Comparison of ENCODE assay signal across 9 cellular contexts in the genomic region with DNA sequence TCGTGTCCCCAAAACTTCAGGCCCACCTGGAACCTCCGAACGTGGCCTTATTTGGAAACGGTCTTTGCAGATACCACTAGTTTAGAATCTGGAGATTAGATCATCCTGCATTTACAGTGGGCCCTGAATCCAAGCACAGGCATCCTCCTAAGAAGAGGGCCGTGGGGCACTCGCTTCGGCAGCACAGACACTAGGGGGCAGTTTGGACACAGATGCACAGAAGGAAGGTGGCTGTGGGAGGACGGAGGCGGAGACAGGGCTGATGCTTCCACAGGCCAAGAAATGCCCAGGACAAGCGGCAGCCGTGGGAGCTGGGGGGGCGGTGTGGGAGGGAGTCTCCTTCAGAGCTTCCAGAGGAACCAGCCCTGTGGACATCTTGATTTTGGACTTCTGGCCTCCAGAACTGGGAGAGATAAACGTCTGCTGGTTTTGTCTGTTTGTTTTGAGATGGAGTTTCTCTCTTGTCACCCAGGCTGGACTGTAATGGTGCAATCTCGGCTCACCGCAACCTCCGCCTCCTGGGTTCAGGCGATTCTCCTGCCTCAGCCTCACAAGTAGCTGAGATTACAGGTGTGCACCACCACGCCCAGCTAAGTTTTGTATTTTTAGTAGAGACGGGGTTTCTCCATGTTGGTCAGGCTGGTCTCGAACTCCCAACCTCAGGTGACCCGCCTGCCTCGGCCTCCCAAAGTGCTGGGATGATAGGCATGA. TPM values are rescaled to one million over a fixed set of nuclear protein-coding genes. Genes with fewer than 3 reads are reported as not detected.
DNase-seq lines count a peak whose midpoint lies in the region; ATAC-seq and TF ChIP-seq lines count a peak whose summit lies in the region.
"Not testable (repeated sequence)": the region's sequence is repeated elsewhere in the genome, so short reads cannot be mapped to it uniquely, and the experiment has no call there.
"Had no signal": no experiment of that assay in that cellular context is flagged by ENCODE, and none has a peak within 500 bp of the region (broad histone marks: within the 10 kb centered on the region; RNA-seq: fewer than 3 reads in every experiment).

No MANE protein-coding gene starts in this region.

- H3K14ac ChIP-seq in IMR-90 (replicated peaks; ENCODE audit: low read depth, low read length) = not testable (repeated sequence)

- H3K9ac ChIP-seq in IMR-90 (ENCODE audit: low read depth, low read length) = not testable (repeated sequence)

- intact Hi-C loops in IMR-90 (cut with micrococcal nuclease) = not testable (repeated sequence)

- peak; percentile 37 for TF ChIP-seq RAD21 in IMR-90 (IDR thresholded peaks at IDR 0.05; ENCODE audit: low read length)

- not testable (repeated sequence) for H3K18ac ChIP-seq in IMR-90 (ENCODE audit: low read depth, low read length)

- not testable (repeated sequence) for H2BK15ac ChIP-seq in IMR-90 (ENCODE audit: low read depth, low read length)

- not testable (repeated sequence) for H2AK5ac ChIP-seq in IMR-90 (ENCODE audit: low read depth, low read length)

- peak overlapping the region; percentile 22; the same call in 1 of the 2 replicates for H3K27ac ChIP-seq in 22Rv1
- not testable (repeated sequence) for H3K27ac ChIP-seq in IMR-90 (ENCODE audit: insufficient read depth, low read length)
- peak overlapping the region; percentile 20; the same call in 1 of the 2 replicates for H3K27ac ChIP-seq in VCaP

- not testable (repeated sequence) for H3K9me3 ChIP-seq in IMR-90 (ENCODE audit: control insufficient read depth, insufficient read depth, low read length)

- in situ Hi-C loops in G401 (cut with HindIII; ENCODE audit: low sequenced_read_pairs); IMR-90 (cut with MboI; ENCODE audit: low sequenced_read_pairs): not testable (repeated sequence)

- peak overlapping the region; percentile 7 for H2AK9ac ChIP-seq in IMR-90 (replicated peaks; ENCODE audit: low read depth, low read length, poor library complexity)

- H3K23ac ChIP-seq in IMR-90 (ENCODE audit: low read depth, low read length) = not testable (repeated sequence)

- H4K20me1 ChIP-seq in IMR-90 (ENCODE audit: insufficient read depth, low read length) = not testable (repeated sequence)

- H3K4me1 ChIP-seq in IMR-90 (ENCODE audit: control insufficient read depth, insufficient read depth, low read length) = not testable (repeated sequence)

- not testable (repeated sequence) for H2BK120ac ChIP-seq in IMR-90 (ENCODE audit: low read depth, low read length)

- TF ChIP-seq POLR2A in IMR-90 (IDR thresholded peaks at IDR 0.05; ENCODE audit: low read depth, low read length) = not testable (repeated sequence)

- peak; percentile 91 for DNase-seq in G401 (ENCODE audit: low spot score)
- peak; percentile 63 for DNase-seq in IMR-90
- DNase-seq in NCI-H82 treated with DMSO at 0.1 percent for 48 hours (lab: John Stamatoyannopoulos, UW; ENCODE audit: unreplicated experiment) = peak; percentile 53
- DNase-seq in choroid plexus epithelial cell (ENCODE audit: low read depth) = peak; percentile 78
- DNase-seq in iPS-NIHi11 (ENCODE audit: low spot score) = peak; percentile 55
- peak; percentile 65 for DNase-seq in pons (ENCODE audit: low spot score)

- POLR2A ChIA-PET in IMR-90 (lab: Charles Lee; ENCODE audit: unreplicated experiment) = interaction anchor here (0.5 kb wide), 1 partner anchor 33 kb away, joined by 3 read pairs; no protein-coding TSS in a partner anchor

- not testable (repeated sequence) for H3K56ac ChIP-seq in IMR-90 (ENCODE audit: extremely low read depth, insufficient read depth, low read length)

- H4K91ac ChIP-seq in IMR-90 (ENCODE audit: insufficient read depth, low read depth, low read length) = not testable (repeated sequence)

- WGBS in IMR-90 (ENCODE audit: extremely low coverage in 2 of 2, insufficient read length in 1 of 2), 2 experiments = 61% methylated on average over 9 of the region's 22 CpGs; no CpG with 5 or more reads in 1 of the 2 experiments

- CTCF ChIA-PET in IMR-90 (lab: Yijun Ruan, JAX) = interaction anchor here (0.6 to 1.7 kb wide), 3 partner anchors 16 to 238 kb away, joined by 3 to 7 read pairs (median 3); no protein-coding TSS in a partner anchor

- not testable (repeated sequence) for H3K9me1 ChIP-seq in IMR-90 (ENCODE audit: insufficient read depth, low read length)

- not testable (repeated sequence) for H4K8ac ChIP-seq in IMR-90 (ENCODE audit: low read depth in 2 of 2, low read length in 2 of 2)

- not testable (repeated sequence) for H3K27me3 ChIP-seq in IMR-90 (ENCODE audit: control insufficient read depth, insufficient read depth, low read length)

- peak; percentile 87 for TF ChIP-seq CTCF in 22Rv1 (IDR thresholded peaks at IDR 0.05)
- peak; percentile 67 for TF ChIP-seq CTCF in IMR-90 (conservative IDR thresholded peaks at IDR 0.05; ENCODE audit: low read depth, low read length)
- TF ChIP-seq CTCF in VCaP (conservative IDR thresholded peaks at IDR 0.05) = peak; percentile 89
- peak; percentile 80 for TF ChIP-seq CTCF in choroid plexus epithelial cell (conservative IDR thresholded peaks at IDR 0.05; ENCODE audit: low read depth, low read length)

- not testable (repeated sequence) for H3K4me2 ChIP-seq in IMR-90 (ENCODE audit: low read depth, low read length)

- not testable (repeated sequence) for BruUV-seq in IMR-90 (replicated peaks; lab: Mats Ljungman, UMichigan)

- H3K4ac ChIP-seq in IMR-90 (ENCODE audit: low read depth, low read length) = not testable (repeated sequence)

- not testable (repeated sequence) for H3K36me3 ChIP-seq in IMR-90 (ENCODE audit: control insufficient read depth, insufficient read depth, low read length)

- peak overlapping the region; percentile 81 for H2AFZ ChIP-seq in IMR-90 (replicated peaks; ENCODE audit: low read length, poor library complexity)

- H4K5ac ChIP-seq in IMR-90 (ENCODE audit: low read depth, low read length) = not testable (repeated sequence)

- peak; percentile 94 for ATAC-seq in IMR-90 (ENCODE audit: low read depth)

- not testable (repeated sequence) for H2BK5ac ChIP-seq in IMR-90 (ENCODE audit: low read depth, low read length, poor library complexity, severe bottlenecking)

- not testable (repeated sequence) for H2BK20ac ChIP-seq in IMR-90 (ENCODE audit: low read depth, low read length)

- not testable (repeated sequence) for H3K4me3 ChIP-seq in IMR-90 (ENCODE audit: insufficient read depth, low read depth, low read length); choroid plexus epithelial cell (ENCODE audit: low read depth, low read length)

- dilution Hi-C loops in IMR-90 (cut with HindIII; ENCODE audit: low sequenced_read_pairs, unreplicated experiment) = not testable (repeated sequence)

- H3K79me1 ChIP-seq in IMR-90 (ENCODE audit: low read depth in 1 of 2, low read length in 2 of 2) = not testable (repeated sequence)

TF ChIP-seq in IMR-90, 13 proteins besides CTCF, POLR2A, EP300 and RAD21:
- peak; percentile 52 for TF ChIP-seq MAZ (IDR thresholded peaks at IDR 0.05; ENCODE audit: borderline replicate concordance, low read depth, low read length)
- peak; percentile 10; the same call in 1 of the 2 replicates for TF ChIP-seq SMC3 (IDR thresholded peaks at IDR 0.05; ENCODE audit: low read depth, low read length)

RNA-seq across cellular contexts. Expression of a gene that starts 2.9 kb away (rescaled TPM):
- total RNA-seq in G401 (2014; rRNA removed; shearing (Covaris generic)) = not detected in 2 replicates
- not detected in 2 replicates for total RNA-seq in IMR-90 (2012; rRNA removed)
- polyA plus RNA-seq in IMR-90 (2012; rRNA removed) = not detected in 2 replicates
- polyA plus RNA-seq in IMR-90 (2012; cell fraction: cytosol; rRNA removed) = not detected in 2 replicates
- not detected in 2 replicates for polyA plus RNA-seq in IMR-90 (2012; cell fraction: nucleus; rRNA removed; ENCODE audit: low replicate concordance)
- total RNA-seq: cardiac septum had no signal

RNA-seq across cellular contexts. Expression of a gene that starts 3.3 kb away (rescaled TPM):
- not detected in 2 replicates for total RNA-seq in G401 (2014; rRNA removed; shearing (Covaris generic))
- not detected in 2 replicates for total RNA-seq in IMR-90 (2012; rRNA removed)
- polyA plus RNA-seq in IMR-90 (2012; rRNA removed) = not detected in 2 replicates
- polyA plus RNA-seq in IMR-90 (2012; cell fraction: cytosol; rRNA removed) = not detected in 2 replicates
- polyA plus RNA-seq in IMR-90 (2012; cell fraction: nucleus; rRNA removed; ENCODE audit: low replicate concordance) = not detected in 2 replicates
- total RNA-seq: cardiac septum had no signal

RNA-seq across cellular contexts. Expression of a gene that starts 12.7 kb away (rescaled TPM):
- total RNA-seq in G401 (2014; rRNA removed; shearing (Covaris generic)) = not detected in 2 replicates
- total RNA-seq in IMR-90 (2012; rRNA removed) = not detected in 2 replicates
- polyA plus RNA-seq in IMR-90 (2012; rRNA removed) = not detected in 2 replicates
- not detected in 2 replicates for polyA plus RNA-seq in IMR-90 (2012; cell fraction: cytosol; rRNA removed)
- polyA plus RNA-seq in IMR-90 (2012; cell fraction: nucleus; rRNA removed; ENCODE audit: low replicate concordance) = not detected in 2 replicates

RNA-seq across cellular contexts. Expression of a gene that starts 18.2 kb away (rescaled TPM):
- total RNA-seq in G401 (2014; rRNA removed; shearing (Covaris generic)) = not detected in 2 replicates
- total RNA-seq in IMR-90 (2012; rRNA removed) = not detected in 2 replicates
- not detected in 2 replicates for polyA plus RNA-seq in IMR-90 (2012; rRNA removed)
- polyA plus RNA-seq in IMR-90 (2012; cell fraction: cytosol; rRNA removed) = 0.03 TPM in 1 of 2 replicates, not detected in the other
- not detected in 2 replicates for polyA plus RNA-seq in IMR-90 (2012; cell fraction: nucleus; rRNA removed; ENCODE audit: low replicate concordance)

RNA-seq across cellular contexts. Expression of a gene that starts 30.2 kb away (rescaled TPM):
- total RNA-seq in G401 (2014; rRNA removed; shearing (Covaris generic)) = 60.8 and 107 TPM in 2 replicates
- total RNA-seq in IMR-90 (2012; rRNA removed) = 37.2 and 39.1 TPM in 2 replicates
- 72.6 and 77.8 TPM in 2 replicates for polyA plus RNA-seq in IMR-90 (2012; rRNA removed)
- 34.8 and 74.5 TPM in 2 replicates for polyA plus RNA-seq in IMR-90 (2012; cell fraction: cytosol; rRNA removed)
- polyA plus RNA-seq in IMR-90 (2012; cell fraction: nucleus; rRNA removed; ENCODE audit: low replicate concordance) = 41.7 and 43.6 TPM in 2 replicates
